Comparison of ENCODE assay signal across 1 cellular context in genomic region chrX:115940888-115941332, GRCh38.
A peak's percentile ranks its signal among the peaks of the same experiment; 100 is the strongest.
TF ChIP-seq lines count a peak whose summit lies in the region.

No MANE protein-coding gene starts in this region.

TF ChIP-seq in HEK293, 187 proteins besides CTCF, POLR2A, EP300 and RAD21 (continued from another document and continues in another):
- TF ChIP-seq ZSCAN18 (tag by site-specific recombination; IDR thresholded peaks at IDR 0.05) (no peak; the same call in 1 of the 2 replicates), PRDM6 (tag by site-specific recombination; IDR thresholded peaks at IDR 0.05) (no peak; the same call in 1 of the 2 replicates), ZNF335 (tag by site-specific recombination; conservative IDR thresholded peaks at IDR 0.05) (peak; percentile 60), ZNF221 (tag by site-specific recombination; IDR thresholded peaks at IDR 0.05; ENCODE audit: borderline replicate concordance) (no peak), ZNF488 (tag by site-specific recombination; IDR thresholded peaks at IDR 0.05) (no peak), ZNF658 (tag by site-specific recombination; IDR thresholded peaks at IDR 0.05) (no peak), BCL11A (tag by site-specific recombination; IDR thresholded peaks at IDR 0.05; ENCODE audit: low read depth) (no peak), ZBTB1 (tag by site-specific recombination; IDR thresholded peaks at IDR 0.05) (no peak), ZNF274 (IDR thresholded peaks at IDR 0.05; ENCODE audit: low read length) (no peak), ZNF274 (tag by site-specific recombination; IDR thresholded peaks at IDR 0.05; ENCODE audit: borderline replicate concordance) (no peak), ZNF549 (tag by site-specific recombination; IDR thresholded peaks at IDR 0.05) (no peak), ZNF670 (tag by site-specific recombination; IDR thresholded peaks at IDR 0.05; ENCODE audit: low read depth) (no peak), IKZF3 (tag by site-specific recombination; IDR thresholded peaks at IDR 0.05) (0 out of 2 replicates have a peak, but pooled peaks have one; percentile 7), PBX3 (CRISPR knock-in tag; IDR thresholded peaks at IDR 0.05) (no peak), ZFP3 (tag by site-specific recombination; IDR thresholded peaks at IDR 0.05; ENCODE audit: low read depth) (no peak), WT1 (tag by site-specific recombination; IDR thresholded peaks at IDR 0.05) (no peak), ZNF398 (tag by site-specific recombination; IDR thresholded peaks at IDR 0.05) (no peak), ZNF449 (tag by site-specific recombination; IDR thresholded peaks at IDR 0.05) (no peak), ZNF19 (tag by site-specific recombination; IDR thresholded peaks at IDR 0.05; ENCODE audit: low read depth) (no peak), ZNF302 (tag by site-specific recombination; IDR thresholded peaks at IDR 0.05; ENCODE audit: low read depth) (no peak), TRIM28 (IDR thresholded peaks at IDR 0.05; ENCODE audit: borderline replicate concordance, low read length) (no peak), ZFP37 (tag by site-specific recombination; IDR thresholded peaks at IDR 0.05) (no peak), INSM2 (tag by site-specific recombination; IDR thresholded peaks at IDR 0.05) (no peak), ZNF184 (tag by site-specific recombination; IDR thresholded peaks at IDR 0.05) (no peak), BCL11B (tag by site-specific recombination; IDR thresholded peaks at IDR 0.05; ENCODE audit: low read depth) (no peak), ZXDB (tag by site-specific recombination; IDR thresholded peaks at IDR 0.05) (peak; percentile 83), TSHZ1 (tag by site-specific recombination; IDR thresholded peaks at IDR 0.05; ENCODE audit: borderline replicate concordance) (no peak), ZSCAN30 (tag by site-specific recombination; IDR thresholded peaks at IDR 0.05) (peak; percentile 64), ZNF155 (tag by site-specific recombination; IDR thresholded peaks at IDR 0.05) (no peak), ZNF148 (tag by site-specific recombination; IDR thresholded peaks at IDR 0.05; ENCODE audit: borderline replicate concordance) (no peak), MEIS1 (CRISPR knock-in tag; IDR thresholded peaks at IDR 0.05; ENCODE audit: borderline replicate concordance) (no peak), KLF10 (tag by site-specific recombination; IDR thresholded peaks at IDR 0.05) (peak; percentile 90), PRDM10 (tag by site-specific recombination; IDR thresholded peaks at IDR 0.05) (no peak), ZSCAN4 (tag by site-specific recombination; IDR thresholded peaks at IDR 0.05) (no peak)
